Comparison of ENCODE assay signal across 15 cellular contexts in genomic region chr3:11390411-11391171, GRCh38.
DNase-seq lines count a peak whose midpoint lies in the region; ATAC-seq and TF ChIP-seq lines count a peak whose summit lies in the region.
"Had no signal": no experiment of that assay in that cellular context is flagged by ENCODE, and none has a peak within 500 bp of the region (broad histone marks: within the 10 kb centered on the region; RNA-seq: fewer than 3 reads in every experiment).

No MANE protein-coding gene starts in this region.

- ATAC-seq in RWPE2 (ENCODE audit: low read depth): no peak
- no peak for ATAC-seq in stimulated activated effector memory CD8-positive, alpha-beta T cell treated with anti-CD3 and anti-CD28 coated beads, Interleukin-12 subunit alpha, Interleukin-12 subunit beta, amount 100 ng/mL, for 72 hours
- no peak for ATAC-seq in activated CD8-positive, alpha-beta T cell treated with anti-CD3 and anti-CD28 coated beads, Interleukin-2, amount 10 ng/mL, durations not matched to agents 7 days and 5 days
- ATAC-seq: effector memory CD8-positive, alpha-beta T cell; naive thymus-derived CD8-positive, alpha-beta T cell had no signal

- in situ Hi-C loops in ACHN (cut with HindIII; ENCODE audit: low pct_ligation_motif_present, low pct_unique_long_range_greater_than_20kb, low sequenced_read_pairs): no loop called here

- no peak overlapping the region for H3K4me3 Mint-ChIP-seq in mesothelial cell of epicardium
- H3K4me3 Mint-ChIP-seq in stimulated activated effector memory CD8-positive, alpha-beta T cell treated with anti-CD3 and anti-CD28 coated beads, Interleukin-12 subunit alpha, Interleukin-12 subunit beta, amount 100 ng/mL, for 72 hours: no peak overlapping the region
- H3K4me3 Mint-ChIP-seq in activated CD8-positive, alpha-beta T cell treated with anti-CD3 and anti-CD28 coated beads, Interleukin-2, amount 10 ng/mL, durations not matched to agents 7 days and 5 days: no peak overlapping the region
- H3K4me3 Mint-ChIP-seq: activated CD4-positive, alpha-beta memory T cell treated with anti-CD3 and anti-CD28 coated beads for 36 hours; effector memory CD8-positive, alpha-beta T cell; naive thymus-derived CD8-positive, alpha-beta T cell had no signal

- POLR2A ChIA-PET in activated CD8-positive, alpha-beta T cell treated with anti-CD3 and anti-CD28 coated beads, Interleukin-2, amount 10 ng/mL, durations not matched to agents 7 days and 5 days (lab: Charles Lee): no interaction called here

- H3K9me3 ChIP-seq in RWPE2 (ENCODE audit: severe bottlenecking): no peaks in the 10 kb centered on the region

- H3K4me1 ChIP-seq in RWPE2 (ENCODE audit: insufficient read depth, poor library complexity, severe bottlenecking): peaks cover 25% of the 10 kb centered on the region

- no peaks in the 10 kb centered on the region for H3K27me3 ChIP-seq in RWPE2 (ENCODE audit: insufficient read depth, poor library complexity, severe bottlenecking)

- TF ChIP-seq CTCF in RWPE2 (IDR thresholded peaks at IDR 0.05; ENCODE audit: poor library complexity, severe bottlenecking): no peak
- no peak for TF ChIP-seq CTCF in fibroblast of the aortic adventitia (IDR thresholded peaks at IDR 0.05; ENCODE audit: insufficient read depth, low read length)
- TF ChIP-seq CTCF in mesothelial cell of epicardium (IDR thresholded peaks at IDR 0.05; ENCODE audit: unreplicated experiment): no peak

- H3K27ac ChIP-seq in RWPE2 (ENCODE audit: poor library complexity, severe bottlenecking): peak overlapping the region; percentile 92

- CTCF ChIA-PET in activated CD8-positive, alpha-beta T cell treated with anti-CD3 and anti-CD28 coated beads, Interleukin-2, amount 10 ng/mL, durations not matched to agents 7 days and 5 days (lab: Charles Lee): interaction anchor here (1.7 to 2.6 kb wide), 2 partner anchors 8 to 11 kb away, joined by 4 to 13 read pairs; no protein-coding TSS in a partner anchor

- peak overlapping the region; percentile 67 for H3K27ac Mint-ChIP-seq in mesothelial cell of epicardium
- no peak overlapping the region for H3K27ac Mint-ChIP-seq in stimulated activated effector memory CD8-positive, alpha-beta T cell treated with anti-CD3 and anti-CD28 coated beads, Interleukin-12 subunit alpha, Interleukin-12 subunit beta, amount 100 ng/mL, for 72 hours
- no peak overlapping the region for H3K27ac Mint-ChIP-seq in activated CD8-positive, alpha-beta T cell treated with anti-CD3 and anti-CD28 coated beads, Interleukin-2, amount 10 ng/mL, durations not matched to agents 7 days and 5 days
- H3K27ac Mint-ChIP-seq: activated CD4-positive, alpha-beta memory T cell treated with anti-CD3 and anti-CD28 coated beads for 36 hours had no signal

- H3K36me3 ChIP-seq in RWPE2 (ENCODE audit: low read depth): peaks cover 6% of the 10 kb centered on the region; the same call in 1 of the 2 replicates

- H3K27me3 Mint-ChIP-seq in mesothelial cell of epicardium (ENCODE audit: low read depth): no peaks in the 10 kb centered on the region
- no peaks in the 10 kb centered on the region for H3K27me3 Mint-ChIP-seq in activated CD8-positive, alpha-beta T cell treated with anti-CD3 and anti-CD28 coated beads, Interleukin-2, amount 10 ng/mL, durations not matched to agents 7 days and 5 days (ENCODE audit: low read depth)
- H3K27me3 Mint-ChIP-seq: activated CD4-positive, alpha-beta memory T cell treated with anti-CD3 and anti-CD28 coated beads for 36 hours; effector memory CD8-positive, alpha-beta T cell; naive thymus-derived CD8-positive, alpha-beta T cell had no signal

- peaks cover 7% of the 10 kb centered on the region for H3K36me3 Mint-ChIP-seq in mesothelial cell of epicardium
- peaks cover 8% of the 10 kb centered on the region for H3K36me3 Mint-ChIP-seq in stimulated activated effector memory CD8-positive, alpha-beta T cell treated with anti-CD3 and anti-CD28 coated beads, Interleukin-12 subunit alpha, Interleukin-12 subunit beta, amount 100 ng/mL, for 72 hours
- H3K36me3 Mint-ChIP-seq in activated CD8-positive, alpha-beta T cell treated with anti-CD3 and anti-CD28 coated beads, Interleukin-2, amount 10 ng/mL, durations not matched to agents 7 days and 5 days (ENCODE audit: low read depth): peaks cover 19% of the 10 kb centered on the region

- peak; percentile 6 for DNase-seq in ACHN
- DNase-seq in RWPE2 (ENCODE audit: low spot score): no peak
- DNase-seq in fibroblast of the aortic adventitia (ENCODE audit: low read depth): peak; percentile 37
- DNase-seq in mesothelial cell of epicardium (ENCODE audit: low spot score in 2 of 2, unreplicated experiment in 2 of 2): no peak
- DNase-seq in NCI-H748 treated with DMSO at 0.1 percent for 48 hours (lab: John Stamatoyannopoulos, UW): no peak
- DNase-seq in stimulated activated effector memory CD8-positive, alpha-beta T cell treated with anti-CD3 and anti-CD28 coated beads, Interleukin-12 subunit alpha, Interleukin-12 subunit beta, amount 100 ng/mL, for 72 hours (ENCODE audit: low spot score in 2 of 2): no peak
- DNase-seq in epidermal melanocyte (ENCODE audit: insufficient read length, low spot score): no peak
- no peak for DNase-seq in activated CD8-positive, alpha-beta T cell treated with anti-CD3 and anti-CD28 coated beads, Interleukin-2, amount 10 ng/mL, durations not matched to agents 7 days and 5 days
- DNase-seq: activated CD4-positive, alpha-beta memory T cell treated with anti-CD3 and anti-CD28 coated beads for 36 hours; effector memory CD8-positive, alpha-beta T cell; MM.1S; naive thymus-derived CD8-positive, alpha-beta T cell; NCI-H2029 treated with DMSO at 0.1 percent for 48 hours; SIG-M5; stimulated activated naive CD4-positive, alpha-beta T cell had no signal

- H3K9me3 Mint-ChIP-seq in mesothelial cell of epicardium: peaks cover 8% of the 10 kb centered on the region
- H3K9me3 Mint-ChIP-seq in stimulated activated effector memory CD8-positive, alpha-beta T cell treated with anti-CD3 and anti-CD28 coated beads, Interleukin-12 subunit alpha, Interleukin-12 subunit beta, amount 100 ng/mL, for 72 hours: no peaks in the 10 kb centered on the region
- H3K9me3 Mint-ChIP-seq in activated CD8-positive, alpha-beta T cell treated with anti-CD3 and anti-CD28 coated beads, Interleukin-2, amount 10 ng/mL, durations not matched to agents 7 days and 5 days (ENCODE audit: insufficient read depth): no peaks in the 10 kb centered on the region
- H3K9me3 Mint-ChIP-seq: activated CD4-positive, alpha-beta memory T cell treated with anti-CD3 and anti-CD28 coated beads for 36 hours; effector memory CD8-positive, alpha-beta T cell; naive thymus-derived CD8-positive, alpha-beta T cell had no signal

- peaks cover 46% of the 10 kb centered on the region for H3K4me1 Mint-ChIP-seq in mesothelial cell of epicardium
- peaks cover 22% of the 10 kb centered on the region for H3K4me1 Mint-ChIP-seq in stimulated activated effector memory CD8-positive, alpha-beta T cell treated with anti-CD3 and anti-CD28 coated beads, Interleukin-12 subunit alpha, Interleukin-12 subunit beta, amount 100 ng/mL, for 72 hours
- peaks cover 13% of the 10 kb centered on the region for H3K4me1 Mint-ChIP-seq in activated CD8-positive, alpha-beta T cell treated with anti-CD3 and anti-CD28 coated beads, Interleukin-2, amount 10 ng/mL, durations not matched to agents 7 days and 5 days (ENCODE audit: low read depth)

- H3K4me3 ChIP-seq in RWPE2 (ENCODE audit: severe bottlenecking) (no peak overlapping the region), fibroblast of the aortic adventitia (ENCODE audit: low read depth, low read length) (no peak overlapping the region)

Comparison
In these comparisons a context has a peak if more than half of its experiments do, and no peak if none do; other contexts are left out.
1. DNase-seq: peak in ACHN (single experiment) and fibroblast of the aortic adventitia (single experiment); none in RWPE2 (single experiment), mesothelial cell of epicardium (0 of 2), NCI-H748 treated with DMSO at 0.1 percent for 48 hours (single experiment), stimulated activated effector memory CD8-positive, alpha-beta T cell treated with anti-CD3 and anti-CD28 coated beads, Interleukin-12 subunit alpha, Interleukin-12 subunit beta, amount 100 ng/mL, for 72 hours (0 of 2), epidermal melanocyte (single experiment) and activated CD8-positive, alpha-beta T cell treated with anti-CD3 and anti-CD28 coated beads, Interleukin-2, amount 10 ng/mL, durations not matched to agents 7 days and 5 days (single experiment).